35 cellular contexts compared by ENCODE assay signal in the genomic region with DNA sequence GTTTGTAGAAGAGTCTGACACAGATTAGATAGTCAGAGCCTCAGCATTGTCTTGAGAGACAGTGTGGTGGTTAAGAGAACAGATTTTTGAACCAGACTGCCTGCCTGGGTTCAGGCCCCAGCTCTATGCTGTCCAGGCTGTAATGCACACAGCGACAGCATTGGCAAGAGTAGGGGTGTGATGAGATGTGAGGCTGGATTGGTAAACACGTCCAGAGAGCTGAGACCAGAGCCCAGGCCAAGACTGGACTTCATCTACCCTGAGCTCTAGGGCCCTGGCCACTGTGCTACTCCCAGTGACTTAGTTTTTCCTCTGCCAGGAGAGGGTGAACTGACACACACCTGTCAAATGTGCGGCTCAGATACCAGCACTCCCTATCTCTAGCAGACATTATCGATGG.
"Had no signal": no experiment of that assay in that cellular context is flagged by ENCODE, and none has a peak within 500 bp of the region (broad histone marks: within the 10 kb centered on the region; RNA-seq: fewer than 3 reads in every experiment).

No MANE protein-coding gene starts in this region.

- H3K27ac ChIP-seq: ascending aorta, breast epithelium, cardiac muscle cell, coronary artery, dorsolateral prefrontal cortex, esophagus muscularis mucosa, foreskin keratinocyte, gastroesophageal sphincter, WERI-Rb-1 had no signal

- DNase-seq: activated B cell treated with CpG ODN at 0.5 μM for 24 hours; activated CD4-positive, alpha-beta T cell treated with anti-CD3 and anti-CD28 coated beads for 48 hours; activated CD4-positive, alpha-beta T cell treated with anti-CD3 and anti-CD28 coated beads, Interleukin-2, amount 50 U/mL, for 1 hour; activated CD4-positive, alpha-beta T cell treated with anti-CD3 and anti-CD28 coated beads, Interleukin-2, amount 50 U/mL, for 48 hours; activated CD8-positive, alpha-beta memory T cell treated with anti-CD3 and anti-CD28 coated beads, Interleukin-2, amount 10 ng/mL, durations not matched to agents 7 days and 5 days; activated CD8-positive, alpha-beta memory T cell treated with anti-CD3 and anti-CD28 coated beads, Interleukin-2, amount 50 U/mL, for 4 hours; activated CD8-positive, alpha-beta T cell treated with anti-CD3 and anti-CD28 coated beads, Interleukin-2, amount 10 ng/mL, durations not matched to agents 7 days and 5 days; activated effector memory CD4-positive, alpha-beta T cell treated with anti-CD3 and anti-CD28 coated beads, Interleukin-2, amount 50 U/mL, for 16 hours; activated naive CD4-positive, alpha-beta T cell treated with anti-CD3 and anti-CD28 coated beads for 36 hours; activated naive CD8-positive, alpha-beta T cell treated with anti-CD3 and anti-CD28 coated beads, Interleukin-2, amount 10 ng/mL, durations not matched to agents 7 days and 5 days; activated T-cell treated with anti-CD3 and anti-CD28 coated beads, Interleukin-2, amount 50 U/mL, for 1 hour; activated T-cell treated with anti-CD3 and anti-CD28 coated beads, Interleukin-2, amount 50 U/mL, for 48 hours; dorsolateral prefrontal cortex; effector memory CD8-positive, alpha-beta T cell; erythroblast; foreskin keratinocyte; T-helper 1 cell; T-helper 17 cell; T1000; WERI-Rb-1 had no signal

- H3K36me3 Mint-ChIP-seq: activated CD8-positive, alpha-beta memory T cell treated with anti-CD3 and anti-CD28 coated beads, Interleukin-2, amount 10 ng/mL, durations not matched to agents 7 days and 5 days; activated naive CD4-positive, alpha-beta T cell treated with anti-CD3 and anti-CD28 coated beads, Interleukin-2, amount 50 U/mL, for 72 hours; activated naive CD8-positive, alpha-beta T cell treated with anti-CD3 and anti-CD28 coated beads, Interleukin-2, amount 10 ng/mL, durations not matched to agents 7 days and 5 days; brain had no signal

- H3K27me3 ChIP-seq: ascending aorta, breast epithelium, cardiac muscle cell, dorsolateral prefrontal cortex, esophagus muscularis mucosa, foreskin keratinocyte, gastroesophageal sphincter had no signal

- ATAC-seq: activated CD4-positive, CD25-positive, alpha-beta regulatory T cell treated with anti-CD3 and anti-CD28 coated beads, Interleukin-2, amount 50 U/mL, for 24 hours; activated CD8-positive, alpha-beta memory T cell treated with anti-CD3 and anti-CD28 coated beads, Interleukin-2, amount 10 ng/mL, durations not matched to agents 7 days and 5 days; activated CD8-positive, alpha-beta T cell treated with anti-CD3 and anti-CD28 coated beads, Interleukin-2, amount 10 ng/mL, durations not matched to agents 7 days and 5 days; activated naive CD4-positive, alpha-beta T cell treated with anti-CD3 and anti-CD28 coated beads, Interleukin-2, amount 50 U/mL, for 72 hours; effector memory CD8-positive, alpha-beta T cell; foreskin keratinocyte; gastroesophageal sphincter; SK-N-SH treated with all-trans-retinoic acid at 6 μM for 48 hours; T-helper 17 cell had no signal

- H3K4me3 Mint-ChIP-seq: activated B cell treated with CpG ODN at 0.5 μM for 24 hours; activated CD8-positive, alpha-beta memory T cell treated with anti-CD3 and anti-CD28 coated beads, Interleukin-2, amount 10 ng/mL, durations not matched to agents 7 days and 5 days; activated CD8-positive, alpha-beta T cell treated with anti-CD3 and anti-CD28 coated beads, Interleukin-2, amount 10 ng/mL, durations not matched to agents 7 days and 5 days; activated naive CD4-positive, alpha-beta T cell treated with anti-CD3 and anti-CD28 coated beads for 36 hours; activated naive CD8-positive, alpha-beta T cell treated with anti-CD3 and anti-CD28 coated beads, Interleukin-2, amount 10 ng/mL, durations not matched to agents 7 days and 5 days; activated T-helper 1 cell treated with anti-CD3 and anti-CD28 coated beads, Interleukin-12 subunit alpha, Interleukin-12 subunit beta, Interleukin-2, Interleukin-4 antibody, amounts not matched to agents 30 ng/mL and 10 ng/mL and 1 ng/mL, durations not matched to agents 14 hours and 24 hours and 36 hours; brain; central memory CD8-positive, alpha-beta T cell; dendritic cell treated with granulocyte-macrophage colony-stimulating factor and Interleukin-4, amounts not matched to agents 40 ng/mL and 50 ng/mL, for 4 days; effector memory CD8-positive, alpha-beta T cell; T-helper 17 cell; T-helper 2 cell treated with Interferon-gamma antibody and Interleukin-4, amounts not matched to agents 5 μg/mL and 100 μg/mL, for 36 hours had no signal

- H3K27me3 Mint-ChIP-seq: central memory CD8-positive, alpha-beta T cell had no signal

- H3K27ac Mint-ChIP-seq: activated B cell treated with CpG ODN at 0.5 μM for 24 hours; activated CD8-positive, alpha-beta memory T cell treated with anti-CD3 and anti-CD28 coated beads, Interleukin-2, amount 10 ng/mL, durations not matched to agents 7 days and 5 days; activated CD8-positive, alpha-beta T cell treated with anti-CD3 and anti-CD28 coated beads, Interleukin-2, amount 10 ng/mL, durations not matched to agents 7 days and 5 days; activated naive CD4-positive, alpha-beta T cell treated with anti-CD3 and anti-CD28 coated beads for 36 hours; activated naive CD4-positive, alpha-beta T cell treated with anti-CD3 and anti-CD28 coated beads, Interleukin-2, amount 50 U/mL, for 72 hours; activated naive CD8-positive, alpha-beta T cell treated with anti-CD3 and anti-CD28 coated beads, Interleukin-2, amount 10 ng/mL, durations not matched to agents 7 days and 5 days; activated T-helper 1 cell treated with anti-CD3 and anti-CD28 coated beads, Interleukin-12 subunit alpha, Interleukin-12 subunit beta, Interleukin-2, Interleukin-4 antibody, amounts not matched to agents 30 ng/mL and 10 ng/mL and 1 ng/mL, durations not matched to agents 14 hours and 24 hours and 36 hours; activated T-helper 2 cell treated with anti-CD3 and anti-CD28 coated beads, Interferon-gamma antibody, Interleukin-2, Interleukin-4, amounts not matched to agents 10 μg/mL and 5 μg/mL and 100 μg/mL, durations not matched to agents 14 hours and 24 hours and 36 hours; dendritic cell treated with granulocyte-macrophage colony-stimulating factor and Interleukin-4, amounts not matched to agents 40 ng/mL and 50 ng/mL, for 4 days; effector memory CD8-positive, alpha-beta T cell; T-helper 17 cell; T-helper 2 cell treated with Interferon-gamma antibody and Interleukin-4, amounts not matched to agents 5 μg/mL and 100 μg/mL, for 36 hours had no signal

- H3K9me3 Mint-ChIP-seq: activated B cell treated with CpG ODN at 0.5 μM for 24 hours; activated naive CD4-positive, alpha-beta T cell treated with anti-CD3 and anti-CD28 coated beads for 36 hours; activated naive CD4-positive, alpha-beta T cell treated with anti-CD3 and anti-CD28 coated beads, Interleukin-2, amount 50 U/mL, for 72 hours; activated naive CD8-positive, alpha-beta T cell treated with anti-CD3 and anti-CD28 coated beads, Interleukin-2, amount 10 ng/mL, durations not matched to agents 7 days and 5 days; activated T-helper 1 cell treated with anti-CD3 and anti-CD28 coated beads, Interleukin-12 subunit alpha, Interleukin-12 subunit beta, Interleukin-2, Interleukin-4 antibody, amounts not matched to agents 30 ng/mL and 10 ng/mL and 1 ng/mL, durations not matched to agents 14 hours and 24 hours and 36 hours; activated T-helper 2 cell treated with anti-CD3 and anti-CD28 coated beads, Interferon-gamma antibody, Interleukin-2, Interleukin-4, amounts not matched to agents 10 μg/mL and 5 μg/mL and 100 μg/mL, durations not matched to agents 14 hours and 24 hours and 36 hours; central memory CD8-positive, alpha-beta T cell; dendritic cell treated with granulocyte-macrophage colony-stimulating factor and Interleukin-4, amounts not matched to agents 40 ng/mL and 50 ng/mL, for 4 days; effector memory CD8-positive, alpha-beta T cell; T-helper 2 cell treated with Interferon-gamma antibody and Interleukin-4, amounts not matched to agents 5 μg/mL and 100 μg/mL, for 36 hours had no signal

- H3K4me1 Mint-ChIP-seq: activated B cell treated with CpG ODN at 0.5 μM for 24 hours; activated CD8-positive, alpha-beta memory T cell treated with anti-CD3 and anti-CD28 coated beads, Interleukin-2, amount 10 ng/mL, durations not matched to agents 7 days and 5 days; central memory CD8-positive, alpha-beta T cell; T-helper 17 cell had no signal

- H3K36me3 ChIP-seq: ascending aorta, breast epithelium, cardiac muscle cell, esophagus muscularis mucosa, gastroesophageal sphincter, WERI-Rb-1 had no signal

- H3K4me1 ChIP-seq: ascending aorta, breast epithelium, foreskin keratinocyte had no signal

- H3K4me3 ChIP-seq: ascending aorta, breast epithelium, cardiac muscle cell, coronary artery, dorsolateral prefrontal cortex, esophagus muscularis mucosa, gastroesophageal sphincter had no signal

- H3K9me3 ChIP-seq: ascending aorta, breast epithelium, esophagus muscularis mucosa, gastroesophageal sphincter had no signal
